ENCODE assay signal across 11 cellular contexts in the genomic region with DNA sequence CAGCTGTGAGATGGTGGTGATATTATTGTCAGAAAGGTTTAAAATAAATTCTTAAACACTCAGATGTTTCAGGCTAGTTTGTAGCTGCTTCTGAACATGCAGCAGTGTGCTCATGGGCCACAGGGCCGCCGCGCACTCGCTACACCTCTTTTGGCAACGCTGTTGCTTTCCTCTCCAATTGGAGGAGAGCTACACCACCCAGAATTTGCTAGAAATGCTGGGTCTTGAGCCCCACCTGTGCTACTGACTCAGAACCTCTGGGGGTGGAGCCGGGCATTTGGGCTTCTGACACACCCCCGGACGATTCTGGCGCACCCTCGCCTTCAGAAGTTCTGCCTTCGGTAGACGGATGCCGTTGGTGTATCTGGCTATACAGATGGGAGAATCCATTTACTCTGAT. TPM values are rescaled to one million over a fixed set of nuclear protein-coding genes. Genes with fewer than 3 reads are reported as not detected.
"Had no signal": no experiment of that assay in that cellular context is flagged by ENCODE, and none has a peak within 500 bp of the region (broad histone marks: within the 10 kb centered on the region; RNA-seq: fewer than 3 reads in every experiment).

No MANE protein-coding gene starts in this region.

- H3K4me1 Mint-ChIP-seq: IgD-negative memory B cell had no signal

- H3K27ac Mint-ChIP-seq: HFFc6, IgD-negative memory B cell had no signal

- H3K9me3 ChIP-seq: HAP-1 had no signal

- H3K4me3 Mint-ChIP-seq: HFFc6, IgD-negative memory B cell had no signal

- H3K4me1 ChIP-seq: HAP-1 had no signal

- H3K36me3 ChIP-seq: HAP-1 had no signal

- DNase-seq: GM23248, GOT3, H7, HFFc6 had no signal

- H3K27ac ChIP-seq: GM23248, HL-60 had no signal

- ATAC-seq: HCT116, HepG2 had no signal

- H3K4me3 ChIP-seq: GM23248, HAP-1 had no signal

- H3K9ac ChIP-seq: GM23248 had no signal

- H3K9me3 Mint-ChIP-seq: HFFc6 had no signal

RNA-seq across cellular contexts. Expression of a gene that starts 52.5 kb away (rescaled TPM):
- total RNA-seq: H4, HT1080 had no signal
- polyA plus RNA-seq: GM23248, IgD-negative memory B cell had no signal
